8 cellular contexts compared by ENCODE assay signal in the genomic region with DNA sequence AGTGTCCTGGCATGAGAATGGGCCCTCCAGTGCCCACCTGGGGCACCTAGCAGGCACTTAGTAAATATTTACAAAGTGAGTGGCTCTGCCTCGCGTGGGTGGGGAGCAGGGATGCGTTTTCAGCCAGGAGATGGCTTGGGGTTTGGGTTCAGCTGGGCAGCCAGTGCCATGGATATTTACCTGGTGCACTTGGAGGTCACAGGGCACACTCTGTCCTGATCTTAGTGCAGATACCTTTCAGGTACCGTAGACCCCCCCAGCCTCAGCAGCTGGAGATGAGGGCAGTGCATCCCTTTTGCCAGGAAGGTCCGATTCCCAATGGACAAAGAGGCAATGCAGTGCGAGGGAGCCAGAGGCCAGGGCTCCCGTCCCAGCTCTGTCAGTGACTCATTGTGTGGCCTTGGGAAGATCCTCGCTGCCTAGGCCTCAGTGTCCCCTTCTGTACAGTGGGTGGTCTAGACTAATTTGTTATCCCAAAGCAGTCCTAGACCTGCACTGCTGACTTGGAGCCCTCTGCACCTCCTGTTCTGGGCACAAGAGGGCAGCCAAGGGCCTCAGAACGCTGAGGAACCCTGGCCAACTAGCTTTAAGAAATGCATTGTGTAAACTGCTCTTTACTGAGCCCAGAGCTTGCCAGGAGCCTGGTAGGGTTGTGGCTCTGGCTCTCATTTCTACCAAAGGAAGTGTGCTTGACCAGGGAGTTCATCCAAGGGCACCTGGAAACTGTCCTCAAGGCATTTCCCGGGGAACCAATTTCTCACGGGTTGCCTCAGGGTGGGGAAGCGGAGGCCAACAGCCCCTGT. TPM values are rescaled to one million over a fixed set of nuclear protein-coding genes. Genes with fewer than 3 reads are reported as not detected.
DNase-seq lines count a peak whose midpoint lies in the region; ATAC-seq, FAIRE-seq and TF ChIP-seq lines count a peak whose summit lies in the region.

No MANE protein-coding gene starts in this region.

- no peak overlapping the region for H3K9ac ChIP-seq in endothelial cell of umbilical vein (replicated peaks; ENCODE audit: extremely low read depth, insufficient read depth, low read length)

- intact Hi-C loops in endothelial cell of umbilical vein (cut with micrococcal nuclease): loop anchor here (1.0 kb wide), 1 partner anchor 152 kb away; no protein-coding TSS in a partner anchor

- no TSS peak for BruUV-seq in endothelial cell of umbilical vein (replicated peaks; lab: Mats Ljungman, UMichigan)

- POLR2A ChIA-PET in endothelial cell of umbilical vein (lab: Charles Lee): interaction anchor here (0.5 to 0.6 kb wide), 4 partner anchors 145 to 647 kb away, joined by 3 to 6 read pairs (median 4); no protein-coding TSS in a partner anchor

- H3K9me3 ChIP-seq in endothelial cell of umbilical vein (replicated peaks; ENCODE audit: control insufficient read depth, insufficient read depth, low read length): no peaks in the 10 kb centered on the region

- peak; percentile 84 for FAIRE-seq in GM18507 (lab: Jason Lieb, UNC)
- FAIRE-seq in endothelial cell of umbilical vein (lab: Jason Lieb, UNC): peak; percentile 89

- no peaks in the 10 kb centered on the region for H3K79me2 ChIP-seq in endothelial cell of umbilical vein (ENCODE audit: control insufficient read depth, insufficient read depth, low read length)

- no peaks in the 10 kb centered on the region for H4K20me1 ChIP-seq in endothelial cell of umbilical vein (replicated peaks; ENCODE audit: control insufficient read depth, extremely low read depth, insufficient read depth, low read length)

- H3K27me3 ChIP-seq in endothelial cell of umbilical vein (ENCODE audit: control insufficient read depth in 2 of 2, insufficient read depth in 2 of 2, low read length in 2 of 2): no peaks in the 10 kb centered on the region

- H3K4me2 ChIP-seq in endothelial cell of umbilical vein (ENCODE audit: insufficient read depth, low read length): no peak overlapping the region

- peak; percentile 56 for ATAC-seq in HG03432 (IDR thresholded peaks at IDR 0.05; ENCODE audit: unreplicated experiment)

- TF ChIP-seq CTCF in endothelial cell of umbilical vein (IDR thresholded peaks at IDR 0.05; ENCODE audit: extremely low read depth in 1 of 2, insufficient read depth in 1 of 2, low read depth in 1 of 2, low read length in 2 of 2): peak; percentile 87 to 89

- H2AFZ ChIP-seq in endothelial cell of umbilical vein (ENCODE audit: low read depth, low read length): no peak overlapping the region

- H3K36me3 ChIP-seq in endothelial cell of umbilical vein (ENCODE audit: control insufficient read depth in 2 of 2, extremely low read depth in 1 of 2, insufficient read depth in 2 of 2, low read length in 2 of 2): no peaks in the 10 kb centered on the region

- DNase-seq in A172 (ENCODE audit: low spot score): peak; percentile 93
- DNase-seq in GM18507 (ENCODE audit: extremely low spot score, insufficient read length, low read depth): no peak
- DNase-seq in NOMO-1 (lab: John Stamatoyannopoulos, UW; ENCODE audit: unreplicated experiment in 2 of 2): peak; percentile 77 to 78
- peak; percentile 32 for DNase-seq in activated CD8-positive, alpha-beta memory T cell treated with anti-CD3 and anti-CD28 coated beads, Interleukin-2, amount 50 U/mL, for 24 hours (ENCODE audit: extremely low read depth)
- peak; percentile 73 for DNase-seq in endothelial cell of umbilical vein (ENCODE audit: low read depth, low spot score)
- DNase-seq in myocyte (ENCODE audit: low read depth): peak; percentile 83
- peak; percentile 45 for DNase-seq in stimulated activated CD8-positive, alpha-beta memory T cell treated with anti-CD3 and anti-CD28 coated beads, Interleukin-7, amount 100 ng/mL, for 24 hours (ENCODE audit: low read depth)

- H3K9me1 ChIP-seq in endothelial cell of umbilical vein (replicated peaks; ENCODE audit: control insufficient read depth, extremely low read depth, insufficient read depth, low read length): no peaks in the 10 kb centered on the region

- H3K4me1 ChIP-seq in endothelial cell of umbilical vein (ENCODE audit: control insufficient read depth, extremely low read depth, insufficient read depth, low read length): no peaks in the 10 kb centered on the region

- no peak overlapping the region for H3K27ac ChIP-seq in endothelial cell of umbilical vein (ENCODE audit: insufficient read depth, low read depth, low read length)

- dilution Hi-C loops in endothelial cell of umbilical vein (cut with MboI; ENCODE audit: extremely low pct_ligation_motif_present, low sequenced_read_pairs): no loop called here

- TF ChIP-seq POLR2A in endothelial cell of umbilical vein (IDR thresholded peaks at IDR 0.05; ENCODE audit: low read depth, low read length): no peak

- CTCF ChIA-PET in endothelial cell of umbilical vein (lab: Charles Lee): interaction anchor here (0.6 to 10.7 kb wide), 30 partner anchors 9 to 404 kb away, joined by 3 to 746 read pairs (median 4); partner anchors contain the start of gene HDAC11

- H3K4me3 ChIP-seq in endothelial cell of umbilical vein (replicated peaks in 1 of 3; ENCODE audit: insufficient read depth in 1 of 3, low read depth in 1 of 3, low read length in 3 of 3): no peak overlapping the region

TF ChIP-seq in endothelial cell of umbilical vein, 7 proteins besides CTCF, POLR2A, EP300 and RAD21:
- TF ChIP-seq GATA2 (IDR thresholded peaks at IDR 0.05; ENCODE audit: insufficient read depth, insufficient read length, low read depth, low read length) (no peak), FOS (IDR thresholded peaks at IDR 0.05; ENCODE audit: borderline replicate concordance, insufficient read depth, low read length) (no peak), JUN (IDR thresholded peaks at IDR 0.05; ENCODE audit: borderline replicate concordance, insufficient read depth, insufficient read length, low read depth) (no peak), MYC (IDR thresholded peaks at IDR 0.05; ENCODE audit: low read depth, low read length) (no peak), POLR2AphosphoS5 (IDR thresholded peaks at IDR 0.05; ENCODE audit: insufficient read depth, low read depth, low read length) (no peak), EZH2 (IDR thresholded peaks at IDR 0.05; ENCODE audit: borderline replicate concordance, low read depth, low read length, severe bottlenecking) (no peak)
- TF ChIP-seq, protein P1, sequence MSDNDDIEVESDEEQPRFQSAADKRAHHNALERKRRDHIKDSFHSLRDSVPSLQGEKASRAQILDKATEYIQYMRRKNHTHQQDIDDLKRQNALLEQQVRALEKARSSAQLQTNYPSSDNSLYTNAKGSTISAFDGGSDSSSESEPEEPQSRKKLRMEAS (IDR thresholded peaks at IDR 0.05; ENCODE audit: insufficient read depth, insufficient read length): no peak

RNA-seq across cellular contexts. Expression of gene HDAC11, which starts 16.0 kb away (rescaled TPM):
- 16.7 and 17.4 TPM in 2 replicates for total RNA-seq in A172 (2014; rRNA removed; shearing (Covaris generic))
- 8.3 and 8.8 TPM in 2 replicates for total RNA-seq in endothelial cell of umbilical vein
- polyA plus RNA-seq in endothelial cell of umbilical vein: 6.8 and 8.3 TPM in 2 replicates
- polyA plus RNA-seq in endothelial cell of umbilical vein (2011; cell fraction: cytosol; rRNA removed): 5.5 and 7.0 TPM in 2 replicates
- 5.2 and 5.7 TPM in 2 replicates for polyA plus RNA-seq in endothelial cell of umbilical vein (2011; cell fraction: nucleus; rRNA removed)
- 6.2 and 9.8 TPM in 2 replicates for polyA plus RNA-seq in endothelial cell of umbilical vein (2012)
- 5.0 and 12.6 TPM in 2 replicates for polyA minus RNA-seq in endothelial cell of umbilical vein
- polyA minus RNA-seq in endothelial cell of umbilical vein (2011; cell fraction: cytosol; rRNA and poly(A)+ RNA removed): 7.5 TPM
- 3.5 and 3.8 TPM in 2 replicates for polyA minus RNA-seq in endothelial cell of umbilical vein (2011; cell fraction: nucleus; rRNA and poly(A)+ RNA removed)
- 12.6 and 15.1 TPM in 2 replicates for total RNA-seq in myocyte
- 20.9 TPM for polyA plus RNA-seq in myocyte (2012)

RNA-seq across cellular contexts. Expression of gene FBLN2, which starts 52.8 kb away (rescaled TPM):
- 0.07 and 0.41 TPM in 2 replicates for total RNA-seq in A172 (2014; rRNA removed; shearing (Covaris generic))
- 0.07 and 1.4 TPM in 2 replicates for total RNA-seq in endothelial cell of umbilical vein
- 1.9 and 2.3 TPM in 2 replicates for polyA plus RNA-seq in endothelial cell of umbilical vein
- polyA plus RNA-seq in endothelial cell of umbilical vein (2011; cell fraction: cytosol; rRNA removed): 0.65 and 1.4 TPM in 2 replicates
- 0.61 and 1.0 TPM in 2 replicates for polyA plus RNA-seq in endothelial cell of umbilical vein (2011; cell fraction: nucleus; rRNA removed)
- 0.23 and 0.85 TPM in 2 replicates for polyA plus RNA-seq in endothelial cell of umbilical vein (2012)
- 0.68 and 0.91 TPM in 2 replicates for polyA minus RNA-seq in endothelial cell of umbilical vein
- polyA minus RNA-seq in endothelial cell of umbilical vein (2011; cell fraction: cytosol; rRNA and poly(A)+ RNA removed): not detected
- polyA minus RNA-seq in endothelial cell of umbilical vein (2011; cell fraction: nucleus; rRNA and poly(A)+ RNA removed): 0.14 and 0.67 TPM in 2 replicates
- total RNA-seq in myocyte: 0.91 and 2.4 TPM in 2 replicates
- 0.43 TPM for polyA plus RNA-seq in myocyte (2012)
